In the genomic region with DNA sequence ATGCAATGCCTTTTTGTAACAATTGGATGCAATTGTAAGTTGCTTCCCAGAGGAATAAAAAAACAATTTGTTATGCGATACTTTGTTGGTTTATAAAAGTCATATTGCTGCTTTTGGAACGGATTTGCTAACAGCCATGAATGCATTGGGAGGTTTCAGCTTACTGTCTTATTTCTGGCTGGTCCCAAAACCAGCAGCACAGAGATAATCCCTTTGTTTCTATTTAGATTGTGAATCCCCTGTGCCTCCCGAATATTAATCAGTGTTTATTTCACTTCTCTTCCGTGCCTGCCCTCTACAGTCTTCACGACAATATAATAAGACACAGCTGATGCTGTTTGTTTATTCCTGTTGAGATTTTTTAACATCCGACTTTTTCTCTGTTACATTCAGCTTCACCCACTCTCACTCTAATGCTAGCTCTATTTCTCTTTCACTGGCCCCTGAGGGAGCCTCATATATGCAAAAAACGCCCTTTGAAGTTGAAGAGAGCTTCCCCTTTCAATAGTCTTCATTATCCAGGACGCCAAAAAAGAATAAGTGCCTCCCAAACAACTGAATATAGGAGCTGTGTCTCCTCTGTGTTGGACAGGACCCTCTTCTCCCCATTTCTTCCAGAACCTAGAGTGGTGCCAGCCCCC, we compare ENCODE assay signal across 22 cellular contexts.
A peak's percentile ranks its signal among the peaks of the same experiment; 100 is the strongest.
DNase-seq lines count a peak whose midpoint lies in the region; ATAC-seq and TF ChIP-seq lines count a peak whose summit lies in the region.
"Had no signal": no experiment of that assay in that cellular context is flagged by ENCODE, and none has a peak within 500 bp of the region (broad histone marks: within the 10 kb centered on the region; RNA-seq: fewer than 3 reads in every experiment).

No MANE protein-coding gene starts in this region.

- H3F3A ChIP-seq in smooth muscle cell (ENCODE audit: low read depth): no peaks in the 10 kb centered on the region

- H3K36me3 ChIP-seq in iPS-18a (ENCODE audit: control insufficient read depth, low read depth, low read length): no peaks in the 10 kb centered on the region
- H3K36me3 ChIP-seq in smooth muscle cell (ENCODE audit: low read depth): no peaks in the 10 kb centered on the region
- H3K36me3 ChIP-seq in CD8-positive, alpha-beta T cell (ENCODE audit: insufficient read depth, low read length): no peaks in the 10 kb centered on the region
- H3K36me3 ChIP-seq: ascending aorta, SJSA1, tibial artery had no signal

- H3K4me1 Mint-ChIP-seq in IgD-negative memory B cell: peaks cover 2 to 6% (median 4%) of the 10 kb centered on the region in 3 donors
- no peaks in the 10 kb centered on the region for H3K4me1 Mint-ChIP-seq in CD8-positive, alpha-beta T cell (ENCODE audit: low read depth)
- H3K4me1 Mint-ChIP-seq: activated CD4-positive, alpha-beta T cell treated with anti-CD3 and anti-CD28 coated beads, Interleukin-2, amount 10 ng/mL, durations not matched to agents 24 days and 14 days had no signal

- DNase-seq in smooth muscle cell (lab: John Stamatoyannopoulos, UW; ENCODE audit: unreplicated experiment) (no peak), NCI-H2227 treated with DMSO at 0.1 percent for 48 hours (lab: John Stamatoyannopoulos, UW) (no peak), HK-2 (ENCODE audit: unreplicated experiment) (no peak)
- DNase-seq in CD8-positive, alpha-beta T cell: no peak
- DNase-seq: activated CD4-positive, alpha-beta T cell treated with anti-CD3 and anti-CD28 coated beads, Interleukin-2, amount 10 ng/mL, durations not matched to agents 24 days and 14 days; activated CD8-positive, alpha-beta memory T cell treated with anti-CD3 and anti-CD28 coated beads, Interleukin-2, amount 50 U/mL, for 48 hours; activated naive CD4-positive, alpha-beta T cell; CD4-positive, alpha-beta T cell; erythroblast; islet precursor cell; midbrain; NCI-H1105; NCI-H226; tibial artery had no signal

- H3K4me3 ChIP-seq in WI38 (ENCODE audit: low read depth, low read length) (peak overlapping the region; percentile 24; the same call in 1 of the 2 replicates), iPS-18a (ENCODE audit: low read length) (peak overlapping the region; percentile 17), smooth muscle cell (peak overlapping the region; percentile 16)
- no peak overlapping the region for H3K4me3 ChIP-seq in CD8-positive, alpha-beta T cell (ENCODE audit: low read depth, low read length)
- H3K4me3 ChIP-seq: ascending aorta, SJSA1, tibial artery had no signal

- peaks cover 2 to 9% (median 3%) of the 10 kb centered on the region in 3 donors for H3K9me3 Mint-ChIP-seq in IgD-negative memory B cell
- peaks cover 14% of the 10 kb centered on the region for H3K9me3 Mint-ChIP-seq in CD8-positive, alpha-beta T cell
- H3K9me3 Mint-ChIP-seq: activated CD4-positive, alpha-beta T cell treated with anti-CD3 and anti-CD28 coated beads, Interleukin-2, amount 10 ng/mL, durations not matched to agents 24 days and 14 days had no signal

- no peaks in the 10 kb centered on the region for H3K27me3 ChIP-seq in iPS-18a (ENCODE audit: control insufficient read depth, insufficient read depth, low read length)
- no peaks in the 10 kb centered on the region for H3K27me3 ChIP-seq in smooth muscle cell (ENCODE audit: low read depth)
- no peaks in the 10 kb centered on the region for H3K27me3 ChIP-seq in CD8-positive, alpha-beta T cell (ENCODE audit: insufficient read depth, low read length)
- H3K27me3 ChIP-seq: ascending aorta, tibial artery had no signal

- CTCF ChIA-PET in CD8-positive, alpha-beta T cell (lab: Charles Lee): no interaction called here

- H2AFZ ChIP-seq in smooth muscle cell (ENCODE audit: low read depth): peak overlapping the region; percentile 81

- H3K9me3 ChIP-seq in iPS-18a (ENCODE audit: control insufficient read depth, low read depth, low read length): no peaks in the 10 kb centered on the region
- no peaks in the 10 kb centered on the region for H3K9me3 ChIP-seq in smooth muscle cell (replicated peaks; ENCODE audit: low read depth)
- peaks cover 4% of the 10 kb centered on the region for H3K9me3 ChIP-seq in CD8-positive, alpha-beta T cell (ENCODE audit: low read length)
- H3K9me3 ChIP-seq: ascending aorta, SJSA1, tibial artery had no signal

- H3K4me3 Mint-ChIP-seq in IgD-negative memory B cell: peak overlapping the region in 3 of 4 donors; percentile 1 to 61 (median 38)
- no peak overlapping the region for H3K4me3 Mint-ChIP-seq in CD8-positive, alpha-beta T cell
- H3K4me3 Mint-ChIP-seq: activated CD4-positive, alpha-beta T cell treated with anti-CD3 and anti-CD28 coated beads, Interleukin-2, amount 10 ng/mL, durations not matched to agents 24 days and 14 days; CD4-positive, alpha-beta T cell; dendritic cell treated with granulocyte-macrophage colony-stimulating factor and Interleukin-4, amounts not matched to agents 40 ng/mL and 50 ng/mL, for 4 days had no signal

- H3K79me2 ChIP-seq in smooth muscle cell (ENCODE audit: low read depth): no peaks in the 10 kb centered on the region

- TF ChIP-seq CTCF in WI38 (IDR thresholded peaks at IDR 0.05; ENCODE audit: low read depth, low read length): no peak
- no peak for TF ChIP-seq CTCF in smooth muscle cell (IDR thresholded peaks at IDR 0.05; ENCODE audit: borderline replicate concordance, insufficient read depth, poor library complexity, severe bottlenecking)
- TF ChIP-seq CTCF in CD8-positive, alpha-beta T cell (IDR thresholded peaks at IDR 0.05): no peak

- WGBS in smooth muscle cell (ENCODE audit: low lambda C conversion rate): 33% methylated on average over 8 of the region's 8 CpGs

- no peaks in the 10 kb centered on the region for H4K20me1 ChIP-seq in smooth muscle cell (ENCODE audit: low read depth)

- H3K4me1 ChIP-seq in iPS-18a (ENCODE audit: control insufficient read depth, low read depth, low read length) (peaks cover 13% of the 10 kb centered on the region), smooth muscle cell (ENCODE audit: low read depth) (peaks cover 12% of the 10 kb centered on the region)
- H3K4me1 ChIP-seq in CD8-positive, alpha-beta T cell (ENCODE audit: insufficient read depth, low read length): no peaks in the 10 kb centered on the region
- H3K4me1 ChIP-seq: ascending aorta, SJSA1, tibial artery had no signal

- intact Hi-C loops in CD8-positive, alpha-beta T cell (cut with DNase I, micrococcal nuclease): no loop called here

- peaks cover 3% of the 10 kb centered on the region for H3K27me3 Mint-ChIP-seq in IgD-negative memory B cell
- no peaks in the 10 kb centered on the region for H3K27me3 Mint-ChIP-seq in CD8-positive, alpha-beta T cell (ENCODE audit: low read depth)
- H3K27me3 Mint-ChIP-seq: activated CD4-positive, alpha-beta T cell treated with anti-CD3 and anti-CD28 coated beads, Interleukin-2, amount 10 ng/mL, durations not matched to agents 24 days and 14 days; CD4-positive, alpha-beta T cell; dendritic cell treated with granulocyte-macrophage colony-stimulating factor and Interleukin-4, amounts not matched to agents 40 ng/mL and 50 ng/mL, for 4 days had no signal

- no peak overlapping the region for H3K27ac Mint-ChIP-seq in IgD-negative memory B cell
- no peak overlapping the region for H3K27ac Mint-ChIP-seq in CD8-positive, alpha-beta T cell
- H3K27ac Mint-ChIP-seq: activated CD4-positive, alpha-beta T cell treated with anti-CD3 and anti-CD28 coated beads, Interleukin-2, amount 10 ng/mL, durations not matched to agents 24 days and 14 days; CD4-positive, alpha-beta T cell; dendritic cell treated with granulocyte-macrophage colony-stimulating factor and Interleukin-4, amounts not matched to agents 40 ng/mL and 50 ng/mL, for 4 days had no signal

- no peak overlapping the region for H3K27ac ChIP-seq in iPS-18a (ENCODE audit: low read length)
- no peak overlapping the region for H3K27ac ChIP-seq in smooth muscle cell (ENCODE audit: low read depth)
- H3K27ac ChIP-seq in CD8-positive, alpha-beta T cell (ENCODE audit: low read depth, low read length): no peak overlapping the region
- H3K27ac ChIP-seq: ascending aorta, HL-60, KMS-11, SJSA1, tibial artery had no signal

- no peaks in the 10 kb centered on the region for H3K36me3 Mint-ChIP-seq in IgD-negative memory B cell
- no peaks in the 10 kb centered on the region for H3K36me3 Mint-ChIP-seq in CD8-positive, alpha-beta T cell

- no peak for ATAC-seq in CD8-positive, alpha-beta T cell

- peak overlapping the region; percentile 77 for H3K4me2 ChIP-seq in smooth muscle cell
- H3K4me2 ChIP-seq: KMS-11 had no signal

- POLR2A ChIA-PET in CD8-positive, alpha-beta T cell (lab: Charles Lee): no interaction called here

- no peak overlapping the region for H3K9ac ChIP-seq in iPS-18a (ENCODE audit: low read length)
- no peak overlapping the region for H3K9ac ChIP-seq in smooth muscle cell (ENCODE audit: low read depth)
- H3K9ac ChIP-seq: KMS-11 had no signal
